ENCODE assay signal across 17 cellular contexts in genomic region chr3:137647179-137647578, GRCh38.
"Had no signal": no experiment of that assay in that cellular context is flagged by ENCODE, and none has a peak within 500 bp of the region (broad histone marks: within the 10 kb centered on the region; RNA-seq: fewer than 3 reads in every experiment).

No MANE protein-coding gene starts in this region.

- H3K9me3 Mint-ChIP-seq: activated CD4-positive, alpha-beta memory T cell treated with anti-CD3 and anti-CD28 coated beads, Interleukin-2, amount 10 ng/mL, durations not matched to agents 7 days and 5 days had no signal

- H3K4me1 Mint-ChIP-seq: activated CD4-positive, alpha-beta memory T cell treated with anti-CD3 and anti-CD28 coated beads, Interleukin-2, amount 10 ng/mL, durations not matched to agents 7 days and 5 days; activated CD4-positive, alpha-beta T cell treated with anti-CD3 and anti-CD28 coated beads for 36 hours; naive B cell; stimulated activated naive B cell treated with anti-CD40 and anti-IgM and Interleukin-4, amounts not matched to agents 10 μg/mL and 1 μg/mL and 100 μg/mL, for 72 hours; T-cell had no signal

- H3K27ac ChIP-seq: dorsolateral prefrontal cortex, esophagus squamous epithelium, lower lobe of right lung, prostate gland, right lobe of liver, spleen had no signal

- H3K4me3 Mint-ChIP-seq: activated CD4-positive, alpha-beta memory T cell treated with anti-CD3 and anti-CD28 coated beads, Interleukin-2, amount 10 ng/mL, durations not matched to agents 7 days and 5 days; activated CD4-positive, alpha-beta T cell treated with anti-CD3 and anti-CD28 coated beads for 36 hours; naive B cell; stimulated activated naive B cell treated with anti-CD40 and anti-IgM and Interleukin-4, amounts not matched to agents 10 μg/mL and 1 μg/mL and 100 μg/mL, for 72 hours; T-cell had no signal

- H3K4me1 ChIP-seq: esophagus squamous epithelium, lower lobe of right lung, prostate gland, right lobe of liver, spleen had no signal

- H3K27ac Mint-ChIP-seq: activated CD4-positive, alpha-beta memory T cell treated with anti-CD3 and anti-CD28 coated beads, Interleukin-2, amount 10 ng/mL, durations not matched to agents 7 days and 5 days; activated CD4-positive, alpha-beta T cell treated with anti-CD3 and anti-CD28 coated beads for 36 hours; naive B cell; stimulated activated naive B cell treated with anti-CD40 and anti-IgM and Interleukin-4, amounts not matched to agents 10 μg/mL and 1 μg/mL and 100 μg/mL, for 72 hours; T-cell had no signal

- H3K36me3 Mint-ChIP-seq: naive B cell; stimulated activated naive B cell treated with anti-CD40 and anti-IgM and Interleukin-4, amounts not matched to agents 10 μg/mL and 1 μg/mL and 100 μg/mL, for 72 hours; T-cell had no signal

- H3K9me3 ChIP-seq: esophagus squamous epithelium, lower lobe of right lung, prostate gland, right lobe of liver, spleen had no signal

- H3K27me3 Mint-ChIP-seq: activated CD4-positive, alpha-beta memory T cell treated with anti-CD3 and anti-CD28 coated beads, Interleukin-2, amount 10 ng/mL, durations not matched to agents 7 days and 5 days had no signal

- ATAC-seq: activated CD4-positive, alpha-beta T cell treated with anti-CD3 and anti-CD28 coated beads for 36 hours; lower lobe of right lung; right lobe of liver; stimulated activated naive B cell treated with anti-CD40 and anti-IgM and Interleukin-4, amounts not matched to agents 10 μg/mL and 1 μg/mL and 100 μg/mL, for 72 hours; T-cell had no signal

- H3K4me3 ChIP-seq: dorsolateral prefrontal cortex, esophagus squamous epithelium, lower lobe of right lung, prostate gland, right lobe of liver, spleen had no signal

- H3K36me3 ChIP-seq: esophagus squamous epithelium, lower lobe of right lung, prostate gland, right lobe of liver, spleen had no signal

- DNase-seq: activated CD4-positive, alpha-beta memory T cell treated with anti-CD3 and anti-CD28 coated beads, Interleukin-2, amount 10 ng/mL, durations not matched to agents 7 days and 5 days; activated CD4-positive, alpha-beta T cell treated with anti-CD3 and anti-CD28 coated beads for 36 hours; activated CD8-positive, alpha-beta memory T cell treated with anti-CD3 and anti-CD28 coated beads, Interleukin-2, amount 50 U/mL, for 4 hours; dorsolateral prefrontal cortex; esophagus squamous epithelium; foreskin fibroblast; lower lobe of right lung; naive B cell; nucleus accumbens; right lobe of liver; spleen; stimulated activated CD4-positive, alpha-beta T cell treated with anti-CD3 and anti-CD28 coated beads, Interleukin-1b, Interleukin-23, amount 100 ng/mL, for 48 hours; stimulated activated naive B cell treated with anti-CD40 and anti-IgM and Interleukin-4, amounts not matched to agents 10 μg/mL and 1 μg/mL and 100 μg/mL, for 72 hours; T-cell; T1000; trophoblast cell had no signal
